ENCODE assay signal across 15 cellular contexts in genomic region chr4:168643796-168644159, GRCh38.
"Had no signal": no experiment of that assay in that cellular context is flagged by ENCODE, and none has a peak within 500 bp of the region (broad histone marks: within the 10 kb centered on the region; RNA-seq: fewer than 3 reads in every experiment).

No MANE protein-coding gene starts in this region.

- H3K36me3 ChIP-seq: lower lobe of right lung, tibial nerve had no signal

- H3K27me3 ChIP-seq: SJCRH30, tibial nerve had no signal

- H3K9me3 ChIP-seq: lower lobe of right lung, SJCRH30, tibial nerve had no signal

- DNase-seq: activated CD4-positive, alpha-beta T cell treated with anti-CD3 and anti-CD28 coated beads for 36 hours; activated CD8-positive, alpha-beta memory T cell treated with anti-CD3 and anti-CD28 coated beads, Interleukin-2, amount 50 U/mL, for 48 hours; activated CD8-positive, alpha-beta T cell treated with anti-CD3 and anti-CD28 coated beads, Interleukin-2, amount 10 ng/mL, durations not matched to agents 7 days and 5 days; activated naive CD4-positive, alpha-beta T cell treated with anti-CD3 and anti-CD28 coated beads for 36 hours; erythroblast; immature natural killer cell; lower lobe of right lung; natural killer cell; retina; SJCRH30; small intestine; T-helper 1 cell had no signal

- ATAC-seq: activated CD4-positive, alpha-beta T cell treated with anti-CD3 and anti-CD28 coated beads for 36 hours; activated CD8-positive, alpha-beta T cell treated with anti-CD3 and anti-CD28 coated beads, Interleukin-2, amount 10 ng/mL, durations not matched to agents 7 days and 5 days; lower lobe of right lung; natural killer cell; stimulated activated effector memory CD8-positive, alpha-beta T cell treated with anti-CD3 and anti-CD28 coated beads, Interleukin-12 subunit alpha, Interleukin-12 subunit beta, amount 100 ng/mL, for 72 hours had no signal

- H3K4me3 ChIP-seq: lower lobe of right lung, SJCRH30, tibial nerve had no signal

- H3K27ac ChIP-seq: lower lobe of right lung, SJCRH30, VCaP had no signal
